16 cellular contexts compared by ENCODE assay signal in genomic region chr9:130839237-130840111, GRCh38. TPM values are rescaled to one million over a fixed set of nuclear protein-coding genes. Genes with fewer than 3 reads are reported as not detected.
A peak's percentile ranks its signal among the peaks of the same experiment; 100 is the strongest.
DNase-seq lines count a peak whose midpoint lies in the region; ATAC-seq and TF ChIP-seq lines count a peak whose summit lies in the region.
"Had no signal": no experiment of that assay in that cellular context is flagged by ENCODE, and none has a peak within 500 bp of the region (broad histone marks: within the 10 kb centered on the region; RNA-seq: fewer than 3 reads in every experiment).

No MANE protein-coding gene starts in this region.

- H3K4me3 ChIP-seq in brain microvascular endothelial cell (ENCODE audit: low read depth, low read length) = no peak overlapping the region
- H3K4me3 ChIP-seq in muscle layer of colon (ENCODE audit: low read depth in 1 of 2, low read length in 2 of 2) = peak overlapping the region in 1 of 2 donors; percentile 37
- H3K4me3 ChIP-seq: adrenal gland, left lung, pancreas had no signal

- peaks cover 14% of the 10 kb centered on the region; the same call in 1 of the 2 replicates for H3K36me3 Mint-ChIP-seq in HFFc6 (ENCODE audit: low read depth)

- no peaks in the 10 kb centered on the region for H3K9me3 ChIP-seq in muscle layer of colon (ENCODE audit: low read length)
- H3K9me3 ChIP-seq: adrenal gland, Caco-2, left lung, pancreas had no signal

- H3K27me3 ChIP-seq in brain microvascular endothelial cell (replicated peaks) (no peaks in the 10 kb centered on the region), muscle layer of colon (ENCODE audit: control insufficient read depth in 1 of 2, insufficient read depth in 2 of 2, low read length in 2 of 2) (no peaks in the 10 kb centered on the region)
- H3K27me3 ChIP-seq: adrenal gland, left lung, pancreas had no signal

- H3K36me3 ChIP-seq in brain microvascular endothelial cell (replicated peaks) (no peaks in the 10 kb centered on the region), muscle layer of colon (ENCODE audit: insufficient read depth, low read length) (no peaks in the 10 kb centered on the region)
- H3K36me3 ChIP-seq: adrenal gland, left lung, pancreas had no signal

- DNase-seq in HFFc6 = no peak
- no peak for DNase-seq in brain microvascular endothelial cell
- DNase-seq in substantia nigra (lab: John Stamatoyannopoulos, UW) = peak in 1 of 49 donors; percentile 20
- no peak for DNase-seq in GOT3 (lab: John Stamatoyannopoulos, UW)
- DNase-seq in HUDEP-2 (lab: John Stamatoyannopoulos, UW; ENCODE audit: unreplicated experiment in 76 of 76) = no peak
- DNase-seq: activated CD4-positive, CD25-positive, alpha-beta regulatory T cell treated with anti-CD3 and anti-CD28 coated beads, Interleukin-2, amount 50 U/mL, for 72 hours; adrenal gland; Caco-2; effector CD8-positive, alpha-beta T cell; head of caudate nucleus; left lung; NCI-H2171; pancreas had no signal

- peak overlapping the region; percentile 4; the same call in 1 of the 2 replicates for H3K4me3 Mint-ChIP-seq in HFFc6

- in situ Hi-C loops in brain microvascular endothelial cell (cut with HindIII; ENCODE audit: low pct_ligation_motif_present, low sequenced_read_pairs) = no loop called here

- peak overlapping the region; percentile 4; the same call in 1 of the 2 replicates for H3K27ac Mint-ChIP-seq in HFFc6

- no peaks in the 10 kb centered on the region for H3K9me3 Mint-ChIP-seq in HFFc6

- H3K27ac ChIP-seq in brain microvascular endothelial cell (peak overlapping the region; percentile 14), muscle layer of colon (ENCODE audit: low read depth, low read length) (peak overlapping the region; percentile 59), substantia nigra (ENCODE audit: low read depth, low read length, poor library complexity, severe bottlenecking) (peak overlapping the region; percentile 72)
- H3K27ac ChIP-seq: adrenal gland, left lung, pancreas had no signal

- no peaks in the 10 kb centered on the region; the same call in none of the 2 replicates for H3K27me3 Mint-ChIP-seq in HFFc6 (ENCODE audit: insufficient read depth)

- no peak for ATAC-seq in GM18858 (IDR thresholded peaks at IDR 0.05; ENCODE audit: unreplicated experiment)
- ATAC-seq: left lung, pancreas had no signal

- peak overlapping the region; percentile 62 for H3K9ac ChIP-seq in muscle layer of colon (ENCODE audit: low read length)

- H3K4me1 ChIP-seq in muscle layer of colon (ENCODE audit: insufficient read depth, low read length) = peaks cover 63% of the 10 kb centered on the region

- no peak for TF ChIP-seq CTCF in HFFc6 (IDR thresholded peaks at IDR 0.05)
- TF ChIP-seq CTCF in brain microvascular endothelial cell (IDR thresholded peaks at IDR 0.05; ENCODE audit: low read depth, low read length, missing control alignments) = no peak

- peaks cover 80% of the 10 kb centered on the region for H3K4me1 Mint-ChIP-seq in HFFc6 (ENCODE audit: low read depth)

RNA-seq across cellular contexts. Expression of gene ABL1, which starts 4.4 kb away (rescaled TPM):
- 10 to 100 TPM; 56.0 to 63.5 (median 62.8) TPM for total RNA-seq in HFFc6 (2021; fragmentation: NEBNext Ultra II Directional; extraction: Animal tissue kit (Norgen Biotek cat#: 25700))

RNA-seq across cellular contexts. Expression of gene QRFP, which starts 57.1 kb away (rescaled TPM):
- total RNA-seq in HFFc6 (2021; fragmentation: NEBNext Ultra II Directional; extraction: Animal tissue kit (Norgen Biotek cat#: 25700)) = not detected
- total RNA-seq: adrenal gland, Caco-2, pancreas, subcutaneous adipose tissue had no signal

Comparison
In these comparisons a context has a peak if more than half of its experiments do, and no peak if none do; other contexts are left out.
1. H3K27ac ChIP-seq: peak in every context shown above with its lines; median percentile 72 in substantia nigra; 59 in muscle layer of colon; 14 in brain microvascular endothelial cell.